In genomic region chr7:102479207-102479584, GRCh38 we compare ENCODE assay signal across 8 cellular contexts. TPM values are rescaled to one million over a fixed set of nuclear protein-coding genes. Genes with fewer than 3 reads are reported as not detected.
DNase-seq lines count a peak whose midpoint lies in the region; ATAC-seq and TF ChIP-seq lines count a peak whose summit lies in the region.
"Not testable (repeated sequence)": the region's sequence is repeated elsewhere in the genome, so short reads cannot be mapped to it uniquely, and the experiment has no call there.

No MANE protein-coding gene starts in this region.

- H3K9me3 ChIP-seq in heart left ventricle; skeletal muscle satellite cell (replicated peaks; ENCODE audit: low read length): not testable (repeated sequence)

- peak overlapping the region in 1 of 12 donors; percentile 60 for H3K4me3 ChIP-seq in heart left ventricle
- not testable (repeated sequence) for H3K4me3 ChIP-seq in skeletal muscle satellite cell (ENCODE audit: low read length)

- TF ChIP-seq POLR2A in heart left ventricle (IDR thresholded peaks at IDR 0.05), result not testable (repeated sequence)

- not testable (repeated sequence) for TF ChIP-seq CTCF in WTC11 (IDR thresholded peaks at IDR 0.05); heart left ventricle (IDR thresholded peaks at IDR 0.05)

- ATAC-seq in GM18520 (IDR thresholded peaks at IDR 0.05; ENCODE audit: unreplicated experiment), result peak; percentile 19
- peak; percentile 24 for ATAC-seq in GM19463 (IDR thresholded peaks at IDR 0.05; ENCODE audit: unreplicated experiment)
- peak; percentile 18 for ATAC-seq in HG02571 (IDR thresholded peaks at IDR 0.05; ENCODE audit: unreplicated experiment)
- ATAC-seq in HG03045 (IDR thresholded peaks at IDR 0.05; ENCODE audit: unreplicated experiment), result peak; percentile 11
- peak; percentile 19 for ATAC-seq in HG03460 (IDR thresholded peaks at IDR 0.05; ENCODE audit: unreplicated experiment)
- peak; percentile 26 for ATAC-seq in WTC11
- peak in 3 of 4 donors; percentile 8 to 45 (median 14) for ATAC-seq in heart left ventricle

- H3K27me3 ChIP-seq in heart left ventricle; skeletal muscle satellite cell (ENCODE audit: control insufficient read depth, insufficient read depth, low read length): not testable (repeated sequence)

- DNase-seq in WTC11 (ENCODE audit: low spot score), result not testable (repeated sequence)
- peak in 1 of 5 donors; percentile 33 for DNase-seq in heart left ventricle

- CTCF ChIA-PET in WTC11 (lab: Charles Lee), result not testable (repeated sequence)

- not testable (repeated sequence) for H3K27ac ChIP-seq in heart left ventricle

- H3K4me2 ChIP-seq in skeletal muscle satellite cell (ENCODE audit: low read length), result peak overlapping the region; percentile 64

- H3K4me1 ChIP-seq in heart left ventricle; skeletal muscle satellite cell (ENCODE audit: control insufficient read depth, insufficient read depth, low read length): not testable (repeated sequence)

- not testable (repeated sequence) for H3K4me3 Mint-ChIP-seq in WTC11

- WGBS in heart left ventricle, 4 donors, result 0 to 5% methylated on average over 2 of the region's 10 CpGs; no CpG with 5 or more reads in 2 of the 4 donors

- not testable (repeated sequence) for H3K36me3 Mint-ChIP-seq in WTC11

- POLR2A ChIA-PET in WTC11 (lab: Charles Lee), result not testable (repeated sequence)

- H3K36me3 ChIP-seq in heart left ventricle; skeletal muscle satellite cell (ENCODE audit: insufficient read depth, low read length): not testable (repeated sequence)

- intact Hi-C loops in heart left ventricle (cut with DNase I), result not testable (repeated sequence)

- not testable (repeated sequence) for H3K27ac Mint-ChIP-seq in WTC11

- not testable (repeated sequence) for H3K4me1 Mint-ChIP-seq in WTC11

- H3K9me3 Mint-ChIP-seq in WTC11, result not testable (repeated sequence)

- H3K9ac ChIP-seq in skeletal muscle satellite cell (ENCODE audit: low read depth, low read length), result not testable (repeated sequence)

- H3K27me3 Mint-ChIP-seq in WTC11 (ENCODE audit: low read depth), result not testable (repeated sequence)

RNA-seq across cellular contexts. Expression of gene POLR2J, which starts 0.5 kb away (rescaled TPM):
- total RNA-seq in WTC11 (2021) (45.9 to 51.7 TPM (median 50.5 TPM) in 3 replicates), heart left ventricle (10 to 100 TPM; 34.4 to 72.9 (median 47.4) TPM)
- 100 to 1,000 TPM in 1 of 2 donors, 10 to 100 TPM in 1; 86.3 to 227 TPM for polyA plus RNA-seq in heart left ventricle
- 35.0 and 43.0 TPM in 2 replicates for total RNA-seq in skeletal muscle satellite cell (2012; rRNA removed)

RNA-seq across cellular contexts. Expression of gene LRWD1, which starts 14.4 kb away (rescaled TPM):
- 37.4 to 41.7 TPM (median 39.6 TPM) in 3 replicates for total RNA-seq in WTC11 (2021)
- 10 to 100 TPM in 4 of 9 donors, 1 to 10 TPM in 5; 7.6 to 24.9 (median 9.7) TPM for total RNA-seq in heart left ventricle
- 10 to 100 TPM in 1 of 2 donors, 1 to 10 TPM in 1; 4.7 to 26.4 TPM for polyA plus RNA-seq in heart left ventricle
- total RNA-seq in skeletal muscle satellite cell (2012; rRNA removed), result 27.1 and 31.0 TPM in 2 replicates

RNA-seq across cellular contexts. Expression of gene ALKBH4, which starts 14.5 kb away (rescaled TPM):
- total RNA-seq in WTC11 (2021), result 20.4 to 24.8 TPM (median 22.9 TPM) in 3 replicates
- total RNA-seq in heart left ventricle, result 10 to 100 TPM in 2 of 9 donors, 1 to 10 TPM in 7; 4.9 to 19.4 (median 6.5) TPM
- 1 to 10 TPM; 6.8 to 7.9 TPM for polyA plus RNA-seq in heart left ventricle
- 13.8 and 17.0 TPM in 2 replicates for total RNA-seq in skeletal muscle satellite cell (2012; rRNA removed)

RNA-seq across cellular contexts. Expression of gene RASA4B, which starts 38.4 kb away (rescaled TPM):
- total RNA-seq in WTC11 (2021) (3.6 to 6.2 TPM (median 3.9 TPM) in 3 replicates), heart left ventricle (10 to 100 TPM in 2 of 9 donors, 1 to 10 TPM in 7; 3.3 to 28.1 (median 7.1) TPM)
- 1 to 10 TPM; 2.7 to 3.2 TPM for polyA plus RNA-seq in heart left ventricle
- 0.44 and 0.51 TPM in 2 replicates for total RNA-seq in skeletal muscle satellite cell (2012; rRNA removed)

RNA-seq across cellular contexts. Expression of gene ORAI2, which starts 45.8 kb away (rescaled TPM):
- 22.2 to 25.9 TPM (median 24.7 TPM) in 3 replicates for total RNA-seq in WTC11 (2021)
- total RNA-seq in heart left ventricle, result 10 to 100 TPM in 2 of 9 donors, 1 to 10 TPM in 7; 1.9 to 22.0 (median 4.8) TPM
- polyA plus RNA-seq in heart left ventricle, result 10 to 100 TPM in 1 of 2 donors, 1 to 10 TPM in 1; 1.1 to 10.6 TPM
- 30.7 and 34.3 TPM in 2 replicates for total RNA-seq in skeletal muscle satellite cell (2012; rRNA removed)
